In genomic region chr1:86259390-86259789, GRCh38 we compare ENCODE assay signal across 25 cellular contexts.
DNase-seq lines count a peak whose midpoint lies in the region; ATAC-seq and TF ChIP-seq lines count a peak whose summit lies in the region.
"Had no signal": no experiment of that assay in that cellular context is flagged by ENCODE, and none has a peak within 500 bp of the region (broad histone marks: within the 10 kb centered on the region; RNA-seq: fewer than 3 reads in every experiment).

No MANE protein-coding gene starts in this region.

- no peaks in the 10 kb centered on the region for H3K4me1 ChIP-seq in psoas muscle
- H3K4me1 ChIP-seq: breast epithelium, gastroesophageal sphincter, pancreas, right lobe of liver, suprapubic skin had no signal

- intact Hi-C loops in psoas muscle (cut with DNase I) = no loop called here

- no peaks in the 10 kb centered on the region for H3K9me3 Mint-ChIP-seq in nephron progenitor cell
- H3K9me3 Mint-ChIP-seq: activated CD4-positive, alpha-beta T cell treated with anti-CD3 and anti-CD28 coated beads, Interleukin-2, amount 10 ng/mL, durations not matched to agents 7 days and 5 days; dendritic cell treated with granulocyte-macrophage colony-stimulating factor and Interleukin-4, amounts not matched to agents 40 ng/mL and 50 ng/mL, for 4 days had no signal

- H3K9me3 ChIP-seq in psoas muscle = no peaks in the 10 kb centered on the region
- H3K9me3 ChIP-seq: breast epithelium, gastroesophageal sphincter, pancreas, right lobe of liver, suprapubic skin had no signal

- H3K27me3 Mint-ChIP-seq in nephron progenitor cell (ENCODE audit: low read depth, poor library complexity) = no peaks in the 10 kb centered on the region
- H3K27me3 Mint-ChIP-seq: activated CD4-positive, alpha-beta T cell treated with anti-CD3 and anti-CD28 coated beads, Interleukin-2, amount 10 ng/mL, durations not matched to agents 7 days and 5 days; dendritic cell treated with granulocyte-macrophage colony-stimulating factor and Interleukin-4, amounts not matched to agents 40 ng/mL and 50 ng/mL, for 4 days had no signal

- H3K27ac ChIP-seq in psoas muscle = no peak overlapping the region
- H3K27ac ChIP-seq: breast epithelium, gastroesophageal sphincter, pancreas, right lobe of liver, suprapubic skin had no signal

- H3K27ac Mint-ChIP-seq in nephron progenitor cell = peak overlapping the region; percentile 20
- H3K27ac Mint-ChIP-seq: activated CD4-positive, alpha-beta T cell treated with anti-CD3 and anti-CD28 coated beads, Interleukin-2, amount 10 ng/mL, durations not matched to agents 7 days and 5 days; CD8-positive, alpha-beta memory T cell; dendritic cell treated with granulocyte-macrophage colony-stimulating factor and Interleukin-4, amounts not matched to agents 40 ng/mL and 50 ng/mL, for 4 days; natural killer cell had no signal

- no peaks in the 10 kb centered on the region for H3K36me3 ChIP-seq in psoas muscle (ENCODE audit: insufficient read depth in 1 of 2, low read depth in 1 of 2)
- H3K36me3 ChIP-seq: breast epithelium, gastroesophageal sphincter, pancreas, right lobe of liver, suprapubic skin had no signal

- no peak overlapping the region for H3K4me3 ChIP-seq in cardiac fibroblast (replicated peaks in 1 of 2; ENCODE audit: low read depth in 2 of 2, low read length in 2 of 2)
- no peak overlapping the region for H3K4me3 ChIP-seq in psoas muscle
- H3K4me3 ChIP-seq: breast epithelium, gastroesophageal sphincter, pancreas, right lobe of liver, suprapubic skin had no signal

- H3K27me3 ChIP-seq in psoas muscle (ENCODE audit: insufficient read depth in 3 of 3, low read length in 2 of 3) = no peaks in the 10 kb centered on the region
- H3K27me3 ChIP-seq: breast epithelium, gastroesophageal sphincter, pancreas, right lobe of liver, suprapubic skin had no signal

- no peak for ATAC-seq in GM18519 (IDR thresholded peaks at IDR 0.05; ENCODE audit: low FRiP score, unreplicated experiment)
- no peak for ATAC-seq in psoas muscle
- ATAC-seq: gastroesophageal sphincter, HCT116, natural killer cell, pancreas, right lobe of liver had no signal

- no peaks in the 10 kb centered on the region for H3K36me3 Mint-ChIP-seq in nephron progenitor cell (ENCODE audit: low read depth)
- H3K36me3 Mint-ChIP-seq: CD8-positive, alpha-beta memory T cell; natural killer cell had no signal

- DNase-seq in EH (ENCODE audit: low read depth) (peak; percentile 18), NCI-H226 (peak; percentile 82), cardiac fibroblast (ENCODE audit: low read depth in 2 of 2) (peak; percentile 21 to 37), nephron progenitor cell (no peak), Ammon's horn (ENCODE audit: low spot score) (no peak), mesenteric fat pad (ENCODE audit: low spot score) (no peak), psoas muscle (no peak)
- DNase-seq: activated CD4-positive, alpha-beta T cell treated with anti-CD3 and anti-CD28 coated beads, Interleukin-2, amount 10 ng/mL, durations not matched to agents 7 days and 5 days; activated effector memory CD4-positive, alpha-beta T cell treated with anti-CD3 and anti-CD28 coated beads, Interleukin-2, amount 50 U/mL, for 16 hours; CD8-positive, alpha-beta memory T cell; DMS79 treated with DMSO at 0.1 percent for 48 hours; kidney glomerular epithelial cell; natural killer cell; NCI-H1436 treated with DMSO at 0.1 percent for 48 hours; NCI-H2171 treated with DMSO at 0.1 percent for 48 hours; NCI-H69; pancreas; right lobe of liver; SHP77 had no signal

- 81 to 95% (median 89%) methylated on average over 1 of the region's 1 CpG for WGBS in psoas muscle, 3 donors

- H3K4me1 Mint-ChIP-seq in nephron progenitor cell = peaks cover 6% of the 10 kb centered on the region
- H3K4me1 Mint-ChIP-seq: activated CD4-positive, alpha-beta T cell treated with anti-CD3 and anti-CD28 coated beads, Interleukin-2, amount 10 ng/mL, durations not matched to agents 7 days and 5 days; CD8-positive, alpha-beta memory T cell; natural killer cell had no signal

- H3K4me3 Mint-ChIP-seq in nephron progenitor cell = no peak overlapping the region
- H3K4me3 Mint-ChIP-seq: activated CD4-positive, alpha-beta T cell treated with anti-CD3 and anti-CD28 coated beads, Interleukin-2, amount 10 ng/mL, durations not matched to agents 7 days and 5 days; CD8-positive, alpha-beta memory T cell; dendritic cell treated with granulocyte-macrophage colony-stimulating factor and Interleukin-4, amounts not matched to agents 40 ng/mL and 50 ng/mL, for 4 days; natural killer cell had no signal

- TF ChIP-seq CTCF in cardiac fibroblast (IDR thresholded peaks at IDR 0.05; ENCODE audit: low read depth, low read length) (no peak), nephron progenitor cell (IDR thresholded peaks at IDR 0.05) (no peak), psoas muscle (IDR thresholded peaks at IDR 0.05) (no peak)

Comparison
In these comparisons a context has a peak if more than half of its experiments do, and no peak if none do; other contexts are left out.
1. DNase-seq: peak in EH (single experiment), NCI-H226 (single experiment) and cardiac fibroblast (2 of 2); none in nephron progenitor cell (single experiment), Ammon's horn (single experiment), mesenteric fat pad (single experiment) and psoas muscle (0 of 2).